8 cellular contexts compared by ENCODE assay signal in genomic region chr22:19844423-19845368, GRCh38. TPM values are rescaled to one million over a fixed set of nuclear protein-coding genes. Genes with fewer than 3 reads are reported as not detected.
DNase-seq lines count a peak whose midpoint lies in the region; ATAC-seq and TF ChIP-seq lines count a peak whose summit lies in the region.

No MANE protein-coding gene starts in this region.

- peaks cover 13% of the 10 kb centered on the region for H3K36me3 Mint-ChIP-seq in dendritic cell treated with granulocyte-macrophage colony-stimulating factor and Interleukin-4, amounts not matched to agents 40 ng/mL and 50 ng/mL, for 4 days (ENCODE audit: low read depth)
- H3K36me3 Mint-ChIP-seq in naive thymus-derived CD8-positive, alpha-beta T cell, result peaks cover 0 to 16% (median 3%) of the 10 kb centered on the region in 3 donors

- H3K4me3 Mint-ChIP-seq in dendritic cell treated with granulocyte-macrophage colony-stimulating factor and Interleukin-4, amounts not matched to agents 40 ng/mL and 50 ng/mL, for 4 days, result peak overlapping the region; percentile 57
- peak overlapping the region in 9 of 10 donors; percentile 63 to 83 (median 76) for H3K4me3 Mint-ChIP-seq in naive thymus-derived CD8-positive, alpha-beta T cell

- peaks cover 29% of the 10 kb centered on the region for H3K4me1 Mint-ChIP-seq in dendritic cell treated with granulocyte-macrophage colony-stimulating factor and Interleukin-4, amounts not matched to agents 40 ng/mL and 50 ng/mL, for 4 days (ENCODE audit: low read depth)
- peaks cover 25 to 49% (median 35%) of the 10 kb centered on the region in 4 donors for H3K4me1 Mint-ChIP-seq in naive thymus-derived CD8-positive, alpha-beta T cell

- no peaks in the 10 kb centered on the region for H3K9me3 ChIP-seq in testis

- H3K27me3 ChIP-seq in BJ (ENCODE audit: control insufficient read depth, insufficient read depth, low read length), result no peaks in the 10 kb centered on the region
- H3K27me3 ChIP-seq in testis, result no peaks in the 10 kb centered on the region

- no peaks in the 10 kb centered on the region for H3K9me3 Mint-ChIP-seq in dendritic cell treated with granulocyte-macrophage colony-stimulating factor and Interleukin-4, amounts not matched to agents 40 ng/mL and 50 ng/mL, for 4 days
- no peaks in the 10 kb centered on the region for H3K9me3 Mint-ChIP-seq in naive thymus-derived CD8-positive, alpha-beta T cell

- POLR2A ChIA-PET in BJ (lab: Charles Lee), result no interaction called here
- POLR2A ChIA-PET in naive thymus-derived CD8-positive, alpha-beta T cell (lab: Charles Lee), result interaction anchor here (1.0 to 2.9 kb wide), 5 partner anchors 10 to 47 kb away, joined by 3 to 24 read pairs (median 3); partner anchors contain the start of genes GNB1L and RTL10

- DNase-seq in BJ (ENCODE audit: low read depth), result no peak
- peak; percentile 79 to 84 for DNase-seq in Kasumi-1 (lab: John Stamatoyannopoulos, UW)
- peak in 3 of 10 donors; percentile 28 to 48 (median 43) for DNase-seq in naive thymus-derived CD8-positive, alpha-beta T cell
- no peak for DNase-seq in NCI-H748 treated with DMSO at 0.1 percent for 48 hours (lab: John Stamatoyannopoulos, UW)
- DNase-seq in NCI-H524 treated with DMSO at 0.1 percent for 48 hours (lab: John Stamatoyannopoulos, UW), result no peak
- DNase-seq in testis, result no peak
- no peak for DNase-seq in stimulated activated CD4-positive, alpha-beta T cell treated with anti-CD3 and anti-CD28 coated beads, Interleukin-12 subunit alpha, Interleukin-12 subunit beta, amount 100 ng/mL, for 4 hours

- CTCF ChIA-PET in BJ (lab: Yijun Ruan, JAX), result no interaction called here

- H3K27ac ChIP-seq in testis, result no peak overlapping the region

- H3K36me3 ChIP-seq in BJ (ENCODE audit: control insufficient read depth, insufficient read depth, low read length) (peaks cover 4% of the 10 kb centered on the region), testis (ENCODE audit: low read depth, missing control alignments) (no peaks in the 10 kb centered on the region)

- no peaks in the 10 kb centered on the region for H3K4me1 ChIP-seq in testis

- ATAC-seq in naive thymus-derived CD8-positive, alpha-beta T cell, result peak; percentile 78 to 85

- TF ChIP-seq CTCF in BJ (IDR thresholded peaks at IDR 0.05; ENCODE audit: insufficient read depth, low read depth, low read length) (peak; percentile 38; the same call in 1 of the 2 replicates), testis (IDR thresholded peaks at IDR 0.05) (no peak)

- intact Hi-C loops in dendritic cell treated with granulocyte-macrophage colony-stimulating factor and Interleukin-4, amounts not matched to agents 40 ng/mL and 50 ng/mL, for 4 days (cut with micrococcal nuclease), result no loop called here
- intact Hi-C loops in testis (cut with DNase I; ENCODE audit: low total_unique reads), result no loop called here

- no peak overlapping the region for H3K4me3 ChIP-seq in BJ (ENCODE audit: low read depth, low read length)
- no peak overlapping the region for H3K4me3 ChIP-seq in testis

- WGBS in testis, 2 donors, result 78 to 84% methylated on average over 4 to 22 of the region's 22 CpGs

- H3K27ac Mint-ChIP-seq in dendritic cell treated with granulocyte-macrophage colony-stimulating factor and Interleukin-4, amounts not matched to agents 40 ng/mL and 50 ng/mL, for 4 days, result peak overlapping the region; percentile 92
- H3K27ac Mint-ChIP-seq in naive thymus-derived CD8-positive, alpha-beta T cell, result peak overlapping the region; percentile 71 to 94 (median 92)

- no peak for TF ChIP-seq POLR2A in testis (IDR thresholded peaks at IDR 0.05)

- H3K27me3 Mint-ChIP-seq in dendritic cell treated with granulocyte-macrophage colony-stimulating factor and Interleukin-4, amounts not matched to agents 40 ng/mL and 50 ng/mL, for 4 days, result no peaks in the 10 kb centered on the region
- H3K27me3 Mint-ChIP-seq in naive thymus-derived CD8-positive, alpha-beta T cell, result no peaks in the 10 kb centered on the region

RNA-seq across cellular contexts. Expression of gene GNB1L, which starts 10.0 kb away (rescaled TPM):
- polyA plus RNA-seq in BJ (2011; rRNA removed) (1.3 and 3.6 TPM in 2 replicates), testis (ENCODE audit: insufficient read depth, low read depth, low replicate concordance) (6.0 TPM)
- 0.24 and 1.0 TPM in 2 replicates for polyA minus RNA-seq in BJ (2011; rRNA and poly(A)+ RNA removed)
- 10 to 100 TPM; 11.0 to 12.5 TPM for total RNA-seq in naive thymus-derived CD8-positive, alpha-beta T cell
- 10 to 100 TPM; 12.2 to 18.7 (median 17.3) TPM for polyA plus RNA-seq in naive thymus-derived CD8-positive, alpha-beta T cell
- total RNA-seq in testis, result 1 to 10 TPM; 5.5 to 6.9 TPM

RNA-seq across cellular contexts. Expression of gene RTL10, which starts 10.0 kb away (rescaled TPM):
- polyA plus RNA-seq in BJ (2011; rRNA removed), result 11.7 and 18.9 TPM in 2 replicates
- polyA minus RNA-seq in BJ (2011; rRNA and poly(A)+ RNA removed), result 22.2 and 29.5 TPM in 2 replicates
- 10 to 100 TPM; 30.9 to 33.0 TPM for total RNA-seq in naive thymus-derived CD8-positive, alpha-beta T cell
- polyA plus RNA-seq in naive thymus-derived CD8-positive, alpha-beta T cell, result 10 to 100 TPM in 2 of 3 donors, 1 to 10 TPM in 1; 7.0 to 14.3 (median 13.4) TPM
- 10 to 100 TPM; 11.0 to 14.7 TPM for total RNA-seq in testis
- 10.9 TPM for polyA plus RNA-seq in testis (ENCODE audit: insufficient read depth, low read depth, low replicate concordance)

Comparison
In these comparisons a context has a peak if more than half of its experiments do, and no peak if none do; other contexts are left out.
1. DNase-seq: peak in Kasumi-1 (2 of 2); none in BJ (single experiment), NCI-H748 treated with DMSO at 0.1 percent for 48 hours (single experiment), NCI-H524 treated with DMSO at 0.1 percent for 48 hours (single experiment), testis (single experiment) and stimulated activated CD4-positive, alpha-beta T cell treated with anti-CD3 and anti-CD28 coated beads, Interleukin-12 subunit alpha, Interleukin-12 subunit beta, amount 100 ng/mL, for 4 hours (single experiment).